23 cellular contexts compared by ENCODE assay signal in the genomic region with DNA sequence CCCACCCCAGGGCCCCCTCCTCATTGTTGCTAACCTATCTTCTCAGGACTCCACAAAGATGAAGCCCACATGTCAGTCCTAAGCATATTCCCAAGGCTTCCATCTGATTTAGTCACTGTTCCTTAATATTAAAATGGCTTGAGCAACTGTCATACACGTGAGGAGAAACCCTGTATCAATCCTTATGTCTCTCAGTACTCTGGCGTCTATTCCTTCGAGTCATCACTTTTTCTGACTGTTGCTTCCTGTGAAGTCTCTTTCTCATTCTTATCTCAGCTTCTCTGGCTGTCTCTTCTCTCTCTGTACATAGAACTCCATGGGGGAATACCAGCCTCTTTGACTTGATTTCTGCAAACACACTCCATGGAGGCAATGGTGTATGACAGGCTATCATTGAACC.
"Had no signal": no experiment of that assay in that cellular context is flagged by ENCODE, and none has a peak within 500 bp of the region (broad histone marks: within the 10 kb centered on the region; RNA-seq: fewer than 3 reads in every experiment).

No MANE protein-coding gene starts in this region.

- H3K27ac Mint-ChIP-seq: effector memory CD8-positive, alpha-beta T cell; immature natural killer cell; natural killer cell; stimulated activated naive B cell treated with anti-CD40 and anti-IgM and Interleukin-4, amounts not matched to agents 10 μg/mL and 1 μg/mL and 100 μg/mL, for 72 hours; stimulated activated naive CD8-positive, alpha-beta T cell treated with anti-CD3 and anti-CD28 coated beads, Interleukin-15, Interleukin-2, amounts not matched to agents 100 ng/mL and 50 ng/mL, for 24 hours had no signal

- H3K27me3 Mint-ChIP-seq: stimulated activated naive B cell treated with anti-CD40 and anti-IgM and Interleukin-4, amounts not matched to agents 10 μg/mL and 1 μg/mL and 100 μg/mL, for 72 hours had no signal

- H3K27ac ChIP-seq: lower lobe of right lung, ovary, psoas muscle, skin epidermis, spleen, suprapubic skin, transverse colon, upper lobe of right lung, uterus had no signal

- H3K4me3 ChIP-seq: lower lobe of right lung, ovary, psoas muscle, skin epidermis, spleen, suprapubic skin, transverse colon, upper lobe of right lung, uterus had no signal

- H3K9me3 ChIP-seq: lower lobe of right lung, ovary, psoas muscle, suprapubic skin, upper lobe of right lung had no signal

- DNase-seq: cortex of kidney; effector memory CD8-positive, alpha-beta T cell; erythroblast; hypothalamus; immature natural killer cell; left ventricle myocardium superior; lower lobe of right lung; natural killer cell; occipital lobe; ovary; posterior cingulate gyrus; psoas muscle; right cardiac atrium; spleen; stimulated activated CD4-positive, alpha-beta T cell treated with anti-CD3 and anti-CD28 coated beads, Interleukin-15, amount 100 ng/mL, for 24 hours; stimulated activated CD4-positive, alpha-beta T cell treated with anti-CD3 and anti-CD28 coated beads, Interleukin-2, amount 100 ng/mL, for 48 hours; stimulated activated naive B cell treated with anti-CD40 and anti-IgM and Interleukin-4, amounts not matched to agents 10 μg/mL and 1 μg/mL and 100 μg/mL, for 72 hours; transverse colon; upper lobe of right lung; uterus had no signal

- H3K27me3 ChIP-seq: ovary, spleen, suprapubic skin, transverse colon, upper lobe of right lung, uterus had no signal

- H3K36me3 Mint-ChIP-seq: immature natural killer cell, natural killer cell had no signal

- H3K4me1 Mint-ChIP-seq: natural killer cell had no signal

- H3K36me3 ChIP-seq: lower lobe of right lung, ovary, spleen, suprapubic skin, transverse colon, upper lobe of right lung, uterus had no signal

- H3K4me3 Mint-ChIP-seq: effector memory CD8-positive, alpha-beta T cell; immature natural killer cell; natural killer cell; stimulated activated naive B cell treated with anti-CD40 and anti-IgM and Interleukin-4, amounts not matched to agents 10 μg/mL and 1 μg/mL and 100 μg/mL, for 72 hours; stimulated activated naive CD8-positive, alpha-beta T cell treated with anti-CD3 and anti-CD28 coated beads, Interleukin-15, Interleukin-2, amounts not matched to agents 100 ng/mL and 50 ng/mL, for 24 hours had no signal

- H3K4me1 ChIP-seq: psoas muscle, suprapubic skin, transverse colon, upper lobe of right lung, uterus had no signal
